Comparison of ENCODE assay signal across 9 cellular contexts in genomic region chr2:51710222-51710621, GRCh38.
DNase-seq lines count a peak whose midpoint lies in the region; ATAC-seq lines count a peak whose summit lies in the region.
"Had no signal": no experiment of that assay in that cellular context is flagged by ENCODE, and none has a peak within 500 bp of the region (broad histone marks: within the 10 kb centered on the region; RNA-seq: fewer than 3 reads in every experiment).

No MANE protein-coding gene starts in this region.

- ATAC-seq in GM19025 (IDR thresholded peaks at IDR 0.05; ENCODE audit: low read depth, unreplicated experiment): peak; percentile 64
- no peak for ATAC-seq in HG03520 (IDR thresholded peaks at IDR 0.05; ENCODE audit: unreplicated experiment)
- ATAC-seq in GM21619 (IDR thresholded peaks at IDR 0.05; ENCODE audit: unreplicated experiment): no peak
- ATAC-seq in GM19328 (IDR thresholded peaks at IDR 0.05; ENCODE audit: unreplicated experiment): no peak

- peak; percentile 1 to 11 for DNase-seq in AML-193 (lab: John Stamatoyannopoulos, UW)
- DNase-seq in Kasumi-1 (lab: John Stamatoyannopoulos, UW): peak; percentile 54 to 69
- peak; percentile 49 for DNase-seq in ecto neural progenitor cell (ENCODE audit: low spot score)
- no peak for DNase-seq in dedifferentiated amniotic fluid mesenchymal stem cell (ENCODE audit: extremely low spot score)
- DNase-seq: NCI-H226 had no signal
